Comparison of ENCODE assay signal across 8 cellular contexts in genomic region chr19:11481777-11482383, GRCh38. TPM values are rescaled to one million over a fixed set of nuclear protein-coding genes. Genes with fewer than 3 reads are reported as not detected.
A peak's percentile ranks its signal among the peaks of the same experiment; 100 is the strongest.
DNase-seq lines count a peak whose midpoint lies in the region; ATAC-seq and TF ChIP-seq lines count a peak whose summit lies in the region.

No MANE protein-coding gene starts in this region.

- H3K27me3 Mint-ChIP-seq in activated CD4-positive, alpha-beta memory T cell treated with anti-CD3 and anti-CD28 coated beads, Interleukin-2, amount 10 ng/mL, durations not matched to agents 7 days and 5 days = peaks cover 35% of the 10 kb centered on the region
- H3K27me3 Mint-ChIP-seq in endodermal cell (ENCODE audit: insufficient read depth) = peaks cover 58% of the 10 kb centered on the region

- peaks cover 30% of the 10 kb centered on the region for H3K4me1 Mint-ChIP-seq in activated CD4-positive, alpha-beta memory T cell treated with anti-CD3 and anti-CD28 coated beads, Interleukin-2, amount 10 ng/mL, durations not matched to agents 7 days and 5 days
- no peaks in the 10 kb centered on the region for H3K4me1 Mint-ChIP-seq in endodermal cell

- TF ChIP-seq CTCF in AG10803 (conservative IDR thresholded peaks at IDR 0.05; ENCODE audit: low read length) (no peak), endodermal cell (conservative IDR thresholded peaks at IDR 0.05) (no peak)

- WGBS in endodermal cell (ENCODE audit: insufficient coverage in 1 of 2, insufficient read length in 1 of 2), 2 experiments = 8 to 10% methylated on average over 21 to 45 of the region's 45 CpGs
- whole genome bisulfite sequencing in mesodermal cell (ENCODE audit: insufficient coverage in 2 of 2), 2 experiments = 6 to 13% methylated on average over 28 to 44 of the region's 45 CpGs

- H3K9me3 Mint-ChIP-seq in activated CD4-positive, alpha-beta memory T cell treated with anti-CD3 and anti-CD28 coated beads, Interleukin-2, amount 10 ng/mL, durations not matched to agents 7 days and 5 days = no peaks in the 10 kb centered on the region
- peaks cover 3% of the 10 kb centered on the region for H3K9me3 Mint-ChIP-seq in endodermal cell

- H3K36me3 Mint-ChIP-seq in activated CD4-positive, alpha-beta memory T cell treated with anti-CD3 and anti-CD28 coated beads, Interleukin-2, amount 10 ng/mL, durations not matched to agents 7 days and 5 days (ENCODE audit: low read depth) = peaks cover 9% of the 10 kb centered on the region
- H3K36me3 Mint-ChIP-seq in endodermal cell (ENCODE audit: low read depth) = peaks cover 12% of the 10 kb centered on the region

- no peaks in the 10 kb centered on the region for H3K9me3 ChIP-seq in endodermal cell (ENCODE audit: control insufficient read depth, low read length)
- H3K9me3 ChIP-seq in mesodermal cell (ENCODE audit: control insufficient read depth, low read length) = no peaks in the 10 kb centered on the region

- H3K4me3 Mint-ChIP-seq in activated CD4-positive, alpha-beta memory T cell treated with anti-CD3 and anti-CD28 coated beads, Interleukin-2, amount 10 ng/mL, durations not matched to agents 7 days and 5 days = peak overlapping the region; percentile 64
- no peak overlapping the region for H3K4me3 Mint-ChIP-seq in endodermal cell

- H3K9ac ChIP-seq in endodermal cell (ENCODE audit: extremely low read depth, low read length, poor library complexity, severe bottlenecking) = no peak overlapping the region

- peak; percentile 54 for ATAC-seq in HG03520 (IDR thresholded peaks at IDR 0.05; ENCODE audit: unreplicated experiment)

- H3K27ac Mint-ChIP-seq in activated CD4-positive, alpha-beta memory T cell treated with anti-CD3 and anti-CD28 coated beads, Interleukin-2, amount 10 ng/mL, durations not matched to agents 7 days and 5 days = peak overlapping the region; percentile 47
- H3K27ac Mint-ChIP-seq in endodermal cell = no peak overlapping the region

- H3K36me3 ChIP-seq in endodermal cell (ENCODE audit: control insufficient read depth, insufficient read depth, low read length) (no peaks in the 10 kb centered on the region), mesodermal cell (ENCODE audit: control insufficient read depth, insufficient read depth, low read length) (peaks cover 3% of the 10 kb centered on the region)

- CTCF ChIA-PET in activated CD4-positive, alpha-beta memory T cell treated with anti-CD3 and anti-CD28 coated beads, Interleukin-2, amount 10 ng/mL, durations not matched to agents 7 days and 5 days (lab: Charles Lee) = interaction anchor here (0.8 to 2.9 kb wide), 30 partner anchors 11 to 356 kb away, joined by 3 to 45 read pairs (median 4); partner anchors contain the start of genes ECSIT, EPOR, ODAD3 and PRKCSH

- H3K4me1 ChIP-seq in endodermal cell (ENCODE audit: control insufficient read depth, insufficient read depth, low read length) (no peaks in the 10 kb centered on the region), mesodermal cell (ENCODE audit: control insufficient read depth, insufficient read depth, low read length, poor library complexity, severe bottlenecking) (no peaks in the 10 kb centered on the region)

- peak overlapping the region; percentile 45 for H3K4me3 ChIP-seq in AG10803 (ENCODE audit: low read length)
- H3K4me3 ChIP-seq in endodermal cell (ENCODE audit: low read length) = no peak overlapping the region
- H3K4me3 ChIP-seq in mesodermal cell (ENCODE audit: extremely low read depth, insufficient read depth, low read length, poor library complexity, severe bottlenecking) = peak overlapping the region; percentile 33

- peak; percentile 82 for DNase-seq in AG10803 (ENCODE audit: low read depth)
- DNase-seq in GM19238 (ENCODE audit: insufficient read length, low spot score) = peak; percentile 88
- DNase-seq in NCI-H748 treated with DMSO at 0.1 percent for 48 hours (lab: John Stamatoyannopoulos, UW) = peak; percentile 82
- peak; percentile 77 for DNase-seq in activated CD4-positive, alpha-beta memory T cell treated with anti-CD3 and anti-CD28 coated beads, Interleukin-2, amount 10 ng/mL, durations not matched to agents 7 days and 5 days
- peak; percentile 95 for DNase-seq in endodermal cell
- peak; percentile 31 to 45 for DNase-seq in stimulated activated CD8-positive, alpha-beta memory T cell treated with anti-CD3 and anti-CD28 coated beads, Interleukin-4, amount 100 ng/mL, for 4 hours (ENCODE audit: low read depth in 2 of 2, low spot score in 1 of 2)

- no peak overlapping the region for H3K27ac ChIP-seq in endodermal cell (ENCODE audit: low read depth, low read length)
- no peak overlapping the region for H3K27ac ChIP-seq in mesodermal cell (ENCODE audit: low read depth, low read length, severe bottlenecking)

- peaks cover 63% of the 10 kb centered on the region for H3K27me3 ChIP-seq in endodermal cell (ENCODE audit: control insufficient read depth, insufficient read depth, low read length, poor library complexity, severe bottlenecking)

- POLR2A ChIA-PET in activated CD4-positive, alpha-beta memory T cell treated with anti-CD3 and anti-CD28 coated beads, Interleukin-2, amount 10 ng/mL, durations not matched to agents 7 days and 5 days (lab: Charles Lee) = interaction anchor here (1.1 to 2.7 kb wide), 9 partner anchors 19 to 327 kb away, joined by 3 to 25 read pairs (median 4); partner anchors contain the start of genes SWSAP1 and ZNF653

RNA-seq across cellular contexts. Expression of gene ELAVL3, which starts 1.0 kb away (rescaled TPM):
- not detected for total RNA-seq in activated CD4-positive, alpha-beta memory T cell treated with anti-CD3 and anti-CD28 coated beads, Interleukin-2, amount 10 ng/mL, durations not matched to agents 7 days and 5 days
- under 1 TPM in 1 of 2 donors, not detected in 1; 0.55 TPM for total RNA-seq in endodermal cell
- polyA plus RNA-seq in endodermal cell (2013, experiment 1 of 2) = 42.1 TPM
- 37.5 TPM for polyA plus RNA-seq in endodermal cell (2013, experiment 2 of 2)
- 2.0 TPM for polyA plus RNA-seq in mesodermal cell (2013, experiment 1 of 2)
- 1.8 TPM for polyA plus RNA-seq in mesodermal cell (2013, experiment 2 of 2)

RNA-seq across cellular contexts. Expression of gene ZNF653, which starts 23.8 kb away (rescaled TPM):
- total RNA-seq in activated CD4-positive, alpha-beta memory T cell treated with anti-CD3 and anti-CD28 coated beads, Interleukin-2, amount 10 ng/mL, durations not matched to agents 7 days and 5 days = 10 to 100 TPM; 15.6 to 16.5 TPM
- 10 to 100 TPM; 12.3 to 12.6 TPM for total RNA-seq in endodermal cell
- 11.9 TPM for polyA plus RNA-seq in endodermal cell (2013, experiment 1 of 2)
- 10.4 TPM for polyA plus RNA-seq in endodermal cell (2013, experiment 2 of 2)
- polyA plus RNA-seq in mesodermal cell (2013, experiment 1 of 2) = 10.0 TPM
- polyA plus RNA-seq in mesodermal cell (2013, experiment 2 of 2) = 6.1 TPM

RNA-seq across cellular contexts. Expression of gene PRKCSH, which starts 46.4 kb away (rescaled TPM):
- 100 to 1,000 TPM; 315 to 318 TPM for total RNA-seq in activated CD4-positive, alpha-beta memory T cell treated with anti-CD3 and anti-CD28 coated beads, Interleukin-2, amount 10 ng/mL, durations not matched to agents 7 days and 5 days
- total RNA-seq in endodermal cell = 100 to 1,000 TPM; 454 to 459 TPM
- polyA plus RNA-seq in endodermal cell (2013, experiment 1 of 2) = 423 TPM
- polyA plus RNA-seq in endodermal cell (2013, experiment 2 of 2) = 371 TPM
- polyA plus RNA-seq in mesodermal cell (2013, experiment 1 of 2) = 500 TPM
- 387 TPM for polyA plus RNA-seq in mesodermal cell (2013, experiment 2 of 2)

RNA-seq across cellular contexts. Expression of gene ODAD3, which starts 47.0 kb away (rescaled TPM):
- not detected for total RNA-seq in activated CD4-positive, alpha-beta memory T cell treated with anti-CD3 and anti-CD28 coated beads, Interleukin-2, amount 10 ng/mL, durations not matched to agents 7 days and 5 days
- total RNA-seq in endodermal cell = 1 to 10 TPM in 1 of 2 donors, under 1 TPM in 1; 0.88 to 2.4 TPM
- polyA plus RNA-seq in endodermal cell (2013, experiment 1 of 2) = 1.5 TPM
- polyA plus RNA-seq in endodermal cell (2013, experiment 2 of 2) = 1.9 TPM
- 2.0 TPM for polyA plus RNA-seq in mesodermal cell (2013, experiment 1 of 2)
- 2.2 TPM for polyA plus RNA-seq in mesodermal cell (2013, experiment 2 of 2)

RNA-seq across cellular contexts. Expression of gene ECSIT, which starts 47.1 kb away (rescaled TPM):
- 10 to 100 TPM; 24.8 to 26.8 TPM for total RNA-seq in activated CD4-positive, alpha-beta memory T cell treated with anti-CD3 and anti-CD28 coated beads, Interleukin-2, amount 10 ng/mL, durations not matched to agents 7 days and 5 days
- total RNA-seq in endodermal cell = 10 to 100 TPM; 24.7 to 26.2 TPM
- polyA plus RNA-seq in endodermal cell (2013, experiment 1 of 2) = 39.6 TPM
- polyA plus RNA-seq in endodermal cell (2013, experiment 2 of 2) = 30.5 TPM
- polyA plus RNA-seq in mesodermal cell (2013, experiment 1 of 2) = 24.6 TPM
- polyA plus RNA-seq in mesodermal cell (2013, experiment 2 of 2) = 23.8 TPM

Comparison
In these comparisons a context has a peak if more than half of its experiments do, and no peak if none do; other contexts are left out.
1. DNase-seq: peak in every context shown above with its lines; median percentile 95 in endodermal cell; 88 in GM19238; 82 in AG10803; 82 in NCI-H748 treated with DMSO at 0.1 percent for 48 hours; 77 in activated CD4-positive, alpha-beta memory T cell treated with anti-CD3 and anti-CD28 coated beads, Interleukin-2, amount 10 ng/mL, durations not matched to agents 7 days and 5 days; 38 in stimulated activated CD8-positive, alpha-beta memory T cell treated with anti-CD3 and anti-CD28 coated beads, Interleukin-4, amount 100 ng/mL, for 4 hours.